In the genomic region with DNA sequence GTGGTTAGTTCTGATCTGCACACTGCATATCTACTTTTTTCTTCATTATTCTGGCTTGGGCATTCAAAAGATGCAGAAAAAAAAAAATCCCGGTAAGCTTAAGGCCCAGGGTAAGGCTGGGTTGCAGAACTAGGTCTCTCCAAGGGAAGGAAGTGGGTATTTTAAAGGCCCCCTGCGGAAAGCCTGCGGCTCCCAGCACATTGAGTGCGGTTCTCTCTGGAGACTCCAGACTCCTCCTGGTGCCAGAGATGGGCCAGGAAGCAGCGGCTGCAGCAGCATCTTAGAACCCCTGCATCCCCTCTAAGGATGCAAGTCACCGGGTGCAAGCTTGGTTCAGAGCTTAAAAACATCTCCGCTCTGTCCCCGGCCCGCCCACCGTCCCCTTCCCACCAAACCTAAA, we compare ENCODE assay signal across 8 cellular contexts. TPM values are rescaled to one million over a fixed set of nuclear protein-coding genes. Genes with fewer than 3 reads are reported as not detected.
A peak's percentile ranks its signal among the peaks of the same experiment; 100 is the strongest.
DNase-seq lines count a peak whose midpoint lies in the region; ATAC-seq, FAIRE-seq and TF ChIP-seq lines count a peak whose summit lies in the region.

No MANE protein-coding gene starts in this region.

- no peaks in the 10 kb centered on the region for H3K36me3 ChIP-seq in BE2C

- H3K27me3 Mint-ChIP-seq in IgD-negative memory B cell, result peaks cover 22% of the 10 kb centered on the region
- peaks cover 17 to 26% (median 18%) of the 10 kb centered on the region in 3 donors for H3K27me3 Mint-ChIP-seq in naive B cell

- H3K9me3 ChIP-seq in BE2C, result no peaks in the 10 kb centered on the region

- H3K4me3 ChIP-seq in BE2C (ENCODE audit: low read depth, low read length), result peak overlapping the region; percentile 48

- no peaks in the 10 kb centered on the region for H3K4me1 ChIP-seq in BE2C

- no peak for DNase-seq in BE2C
- peak; percentile 49 for DNase-seq in ecto neural progenitor cell (ENCODE audit: low spot score)
- DNase-seq in naive B cell, result no peak
- no peak for DNase-seq in NCI-H146 (lab: John Stamatoyannopoulos, UW)
- DNase-seq in GM19239 (ENCODE audit: insufficient read length, low spot score), result no peak
- DNase-seq in COLO829 (ENCODE audit: low spot score), result no peak

- TF ChIP-seq CTCF in BE2C (IDR thresholded peaks at IDR 0.05; ENCODE audit: low read depth, low read length), result no peak

- ATAC-seq in naive B cell (ENCODE audit: low read depth in 2 of 2) (peak; percentile 10 to 15), GM21526 (IDR thresholded peaks at IDR 0.05; ENCODE audit: low FRiP score, unreplicated experiment) (no peak)

- H3K36me3 Mint-ChIP-seq in IgD-negative memory B cell (no peaks in the 10 kb centered on the region), naive B cell (no peaks in the 10 kb centered on the region)

- H3K27me3 ChIP-seq in BE2C, result peaks cover 6% of the 10 kb centered on the region

- H3K4me1 Mint-ChIP-seq in IgD-negative memory B cell (peaks cover 17 to 23% (median 21%) of the 10 kb centered on the region in 3 donors), naive B cell (peaks cover 11 to 23% (median 20%) of the 10 kb centered on the region in 3 donors)

- peak overlapping the region in 1 of 3 donors; percentile 53 for H3K27ac Mint-ChIP-seq in IgD-negative memory B cell
- peak overlapping the region in 2 of 6 donors; percentile 22 to 61 for H3K27ac Mint-ChIP-seq in naive B cell

- peak overlapping the region; percentile 32 to 91 (median 72) for H3K4me3 Mint-ChIP-seq in IgD-negative memory B cell
- H3K4me3 Mint-ChIP-seq in naive B cell, result peak overlapping the region; percentile 75 to 91 (median 86)

- no peaks in the 10 kb centered on the region for H3K9me3 Mint-ChIP-seq in IgD-negative memory B cell
- H3K9me3 Mint-ChIP-seq in naive B cell, result peaks cover 0 to 2% (median 0%) of the 10 kb centered on the region in 7 donors

- FAIRE-seq in GM19239 (lab: Jason Lieb, UNC), result no peak

RNA-seq across cellular contexts. Expression of gene TGIF1, which starts 49.5 kb away (rescaled TPM):
- not detected for polyA plus RNA-seq in BE2C (2012; ENCODE audit: insufficient read depth, insufficient read length, low read depth)
- polyA plus RNA-seq in IgD-negative memory B cell, result 38.7 TPM
- polyA plus RNA-seq in naive B cell (ENCODE audit: low read depth in 6 of 6), result 100 to 1,000 TPM in 1 of 6 donors, 10 to 100 TPM in 5; 34.1 to 114 (median 46.4) TPM
